ENCODE assay signal across 11 cellular contexts in genomic region chr20:62131560-62132320, GRCh38. TPM values are rescaled to one million over a fixed set of nuclear protein-coding genes. Genes with fewer than 3 reads are reported as not detected.
A peak's percentile ranks its signal among the peaks of the same experiment; 100 is the strongest.
DNase-seq lines count a peak whose midpoint lies in the region; ATAC-seq and TF ChIP-seq lines count a peak whose summit lies in the region.
"Had no signal": no experiment of that assay in that cellular context is flagged by ENCODE, and none has a peak within 500 bp of the region (broad histone marks: within the 10 kb centered on the region; RNA-seq: fewer than 3 reads in every experiment).

No MANE protein-coding gene starts in this region.

- no peaks in the 10 kb centered on the region for H3K9me3 ChIP-seq in heart left ventricle
- no peaks in the 10 kb centered on the region for H3K9me3 ChIP-seq in right cardiac atrium (ENCODE audit: control insufficient read depth, low read length)
- no peaks in the 10 kb centered on the region for H3K9me3 ChIP-seq in upper lobe of left lung
- H3K9me3 ChIP-seq: sigmoid colon had no signal

- H3K4me3 ChIP-seq in heart left ventricle (no peak overlapping the region), right cardiac atrium (ENCODE audit: low read length) (no peak overlapping the region), upper lobe of left lung (no peak overlapping the region)
- H3K4me3 ChIP-seq: sigmoid colon had no signal

- intact Hi-C loops in heart left ventricle (cut with DNase I) (loop anchor here in 1 of 10 donors (5.0 kb wide), 1 partner anchor 109 kb away; no protein-coding TSS in a partner anchor), left ventricle myocardium superior (cut with micrococcal nuclease) (no loop called here), right cardiac atrium (cut with DNase I) (loop anchor here in 2 of 4 donors (5.0 to 10.0 kb wide), 2 partner anchors 69 to 117 kb away; no protein-coding TSS in a partner anchor)

- H3K27ac ChIP-seq in heart left ventricle (peak overlapping the region; percentile 28 to 90 (median 80)), right cardiac atrium (ENCODE audit: low read length) (peak overlapping the region; percentile 73), upper lobe of left lung (peak overlapping the region in 3 of 4 donors; percentile 74 to 81 (median 81))
- H3K27ac ChIP-seq: VCaP had no signal

- H3K4me1 ChIP-seq in heart left ventricle (peaks cover 3 to 80% (median 48%) of the 10 kb centered on the region in 12 donors), right cardiac atrium (ENCODE audit: control insufficient read depth, insufficient read depth, low read length) (peaks cover 2% of the 10 kb centered on the region), upper lobe of left lung (peaks cover 27 to 39% (median 29%) of the 10 kb centered on the region in 4 donors)

- peaks cover 0 to 100% (median 91%) of the 10 kb centered on the region in 9 donors for H3K36me3 ChIP-seq in heart left ventricle
- H3K36me3 ChIP-seq in upper lobe of left lung, result peaks cover 48 to 97% (median 79%) of the 10 kb centered on the region in 4 donors

- ATAC-seq in heart left ventricle (no peak), left ventricle myocardium superior (no peak), right cardiac atrium (no peak), upper lobe of left lung (ENCODE audit: low FRiP score in 2 of 2) (no peak), GM21515 (IDR thresholded peaks at IDR 0.05; ENCODE audit: unreplicated experiment) (no peak)

- WGBS in heart left ventricle, 4 donors, result 70 to 89% (median 85%) methylated on average over 18 to 25 of the region's 25 CpGs
- WGBS in right cardiac atrium, result 78% methylated on average over 25 of the region's 25 CpGs
- WGBS in upper lobe of left lung, 2 donors, result 90 to 92% methylated on average over 19 to 25 of the region's 25 CpGs

- TF ChIP-seq POLR2A in heart left ventricle (IDR thresholded peaks at IDR 0.05) (no peak), upper lobe of left lung (IDR thresholded peaks at IDR 0.05) (no peak)

- DNase-seq in heart left ventricle (peak in 1 of 5 donors; percentile 57), left ventricle myocardium superior (no peak), right cardiac atrium (peak in 1 of 3 donors; percentile 48), upper lobe of left lung (peak in 1 of 2 donors; percentile 75), NCI-H526 (lab: John Stamatoyannopoulos, UW) (no peak)
- DNase-seq: activated gamma-delta T cell treated with Interleukin-2 at 50 U/mL for 16 hours, midbrain, NCI-H446 treated with DMSO at 0.1 percent for 48 hours, sigmoid colon had no signal

- H3K27me3 ChIP-seq in heart left ventricle, result no peaks in the 10 kb centered on the region
- no peaks in the 10 kb centered on the region for H3K27me3 ChIP-seq in right cardiac atrium (ENCODE audit: control insufficient read depth, insufficient read depth)
- H3K27me3 ChIP-seq in upper lobe of left lung, result no peaks in the 10 kb centered on the region
- H3K27me3 ChIP-seq: sigmoid colon had no signal

- TF ChIP-seq CTCF in heart left ventricle (IDR thresholded peaks at IDR 0.05) (no peak), upper lobe of left lung (IDR thresholded peaks at IDR 0.05) (no peak)

- TF ChIP-seq EP300 in upper lobe of left lung (IDR thresholded peaks at IDR 0.05), result no peak

RNA-seq across cellular contexts. Expression of gene LSM14B, which starts 9.5 kb away (rescaled TPM):
- total RNA-seq in heart left ventricle (10 to 100 TPM; 38.6 to 64.7 (median 54.6) TPM), left ventricle myocardium superior (58.4 TPM), right cardiac atrium (10 to 100 TPM; 32.9 to 45.7 (median 40.9) TPM), upper lobe of left lung (10 to 100 TPM; 27.8 to 46.3 (median 36.4) TPM)
- polyA plus RNA-seq in heart left ventricle (10 to 100 TPM; 26.1 to 60.0 TPM), right cardiac atrium (27.6 TPM)

RNA-seq across cellular contexts. Expression of gene PSMA7, which starts 11.5 kb away (rescaled TPM):
- total RNA-seq in heart left ventricle (100 to 1,000 TPM; 172 to 432 (median 233) TPM), left ventricle myocardium superior (240 TPM), right cardiac atrium (100 to 1,000 TPM; 178 to 215 (median 206) TPM), upper lobe of left lung (100 to 1,000 TPM; 186 to 317 (median 240) TPM)
- polyA plus RNA-seq in heart left ventricle (100 to 1,000 TPM; 220 to 472 TPM), right cardiac atrium (244 TPM)

RNA-seq across cellular contexts. Expression of gene SS18L1, which starts 11.8 kb away (rescaled TPM):
- total RNA-seq in heart left ventricle (10 to 100 TPM in 2 of 9 donors, 1 to 10 TPM in 7; 6.5 to 12.4 (median 8.6) TPM), left ventricle myocardium superior (10.7 TPM), right cardiac atrium (1 to 10 TPM; 7.8 to 8.8 (median 8.1) TPM), upper lobe of left lung (10 to 100 TPM; 12.2 to 70.8 (median 19.7) TPM)
- polyA plus RNA-seq in heart left ventricle (1 to 10 TPM; 7.8 to 7.9 TPM), right cardiac atrium (6.2 TPM)

RNA-seq across cellular contexts. Expression of gene MTG2, which starts 51.1 kb away (rescaled TPM):
- 10 to 100 TPM; 20.7 to 36.8 (median 26.5) TPM for total RNA-seq in heart left ventricle
- polyA plus RNA-seq in heart left ventricle, result 10 to 100 TPM; 28.9 to 40.7 TPM
- 27.3 TPM for total RNA-seq in left ventricle myocardium superior
- total RNA-seq in right cardiac atrium, result 10 to 100 TPM; 20.4 to 25.7 (median 25.1) TPM
- 29.2 TPM for polyA plus RNA-seq in right cardiac atrium
- total RNA-seq in upper lobe of left lung, result 10 to 100 TPM; 28.3 to 42.3 (median 32.0) TPM
